Comparison of ENCODE assay signal across 8 cellular contexts in the genomic region with DNA sequence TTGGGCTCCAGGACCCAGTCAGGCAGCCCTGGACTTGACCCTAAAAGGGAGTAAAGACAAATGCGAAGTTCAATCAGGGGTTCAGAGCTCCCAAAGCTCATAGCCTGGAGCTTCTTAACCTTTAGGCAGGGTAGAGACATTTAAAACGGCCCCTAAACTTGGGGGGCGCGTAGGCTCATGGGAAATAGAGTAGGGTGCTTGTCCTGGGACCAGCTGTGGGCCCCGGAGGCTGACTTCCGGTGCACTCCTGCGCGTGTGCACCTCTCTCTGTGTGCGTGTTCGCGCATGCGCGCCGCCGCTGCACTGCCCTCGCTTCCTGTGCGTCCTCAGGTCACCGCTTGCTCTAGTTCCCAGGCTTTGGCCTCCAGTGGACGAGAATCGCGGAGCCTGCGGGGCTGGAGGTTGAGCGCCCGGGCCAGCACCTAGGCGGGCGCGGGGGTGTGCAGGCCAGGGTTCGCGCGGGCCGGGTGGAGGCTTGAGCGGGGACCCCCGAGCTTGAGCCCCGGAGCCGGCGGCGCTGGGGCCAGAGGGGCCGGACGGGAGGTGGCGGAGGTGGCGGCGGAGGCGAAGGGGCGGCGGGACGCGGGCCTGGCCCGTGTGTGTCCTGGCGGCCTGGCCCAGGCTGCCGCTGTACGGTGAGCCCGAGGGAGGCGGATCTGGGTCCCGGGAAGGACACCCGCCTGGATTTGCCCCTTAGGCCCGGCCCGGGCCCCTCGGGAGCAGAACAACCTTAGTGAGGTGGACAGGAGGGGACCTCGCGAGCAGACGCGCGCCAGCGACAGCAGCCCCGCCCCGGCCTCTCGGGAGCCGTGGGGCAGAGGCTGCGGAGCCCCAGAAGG. TPM values are rescaled to one million over a fixed set of nuclear protein-coding genes. Genes with fewer than 3 reads are reported as not detected.
A peak's percentile ranks its signal among the peaks of the same experiment; 100 is the strongest.
DNase-seq lines count a peak whose midpoint lies in the region; ATAC-seq and TF ChIP-seq lines count a peak whose summit lies in the region.

A gene (plus strand): TSS at position 303 of the 839 bp plus-strand sequence. CDS start 2,217 bp downstream, outside the sequence.

- peaks cover 3% of the 10 kb centered on the region for H3K9me3 Mint-ChIP-seq in activated naive CD4-positive, alpha-beta T cell treated with anti-CD3 and anti-CD28 coated beads, Interleukin-2, amount 50 U/mL, for 24 hours

- H3K4me3 Mint-ChIP-seq in activated naive CD4-positive, alpha-beta T cell treated with anti-CD3 and anti-CD28 coated beads, Interleukin-2, amount 50 U/mL, for 24 hours: peak within 1 kb of the TSS; percentile 96

- POLR2A ChIA-PET in GM10248 (lab: Yijun Ruan, JAX): no interaction called here

- H3K36me3 Mint-ChIP-seq in activated naive CD4-positive, alpha-beta T cell treated with anti-CD3 and anti-CD28 coated beads, Interleukin-2, amount 50 U/mL, for 24 hours: peaks cover 22% of the 10 kb centered on the region

- peak within 1 kb of the TSS; percentile 63 to 77 for H3K27ac ChIP-seq in testis

- no peaks in the 10 kb centered on the region for H3K27me3 ChIP-seq in testis

- H3K4me1 Mint-ChIP-seq in activated naive CD4-positive, alpha-beta T cell treated with anti-CD3 and anti-CD28 coated beads, Interleukin-2, amount 50 U/mL, for 24 hours: peaks cover 39% of the 10 kb centered on the region

- ATAC-seq in HG02588 (IDR thresholded peaks at IDR 0.05; ENCODE audit: unreplicated experiment) (peak; percentile 99), SK-N-SH treated with all-trans-retinoic acid at 6 μM for 48 hours (peak; percentile 100), omental fat pad (ENCODE audit: low FRiP score) (peak; percentile 99)

- peak; percentile 95 for DNase-seq in GM10248 (ENCODE audit: extremely low spot score)
- peak; percentile 82 for DNase-seq in NCI-H1048 (lab: John Stamatoyannopoulos, UW)
- DNase-seq in glomerular visceral epithelial cell (ENCODE audit: extremely low spot score): peak; percentile 96
- peak; percentile 70 for DNase-seq in omental fat pad (ENCODE audit: low spot score)
- DNase-seq in testis: peak; percentile 96

- no peaks in the 10 kb centered on the region for H3K36me3 ChIP-seq in testis (ENCODE audit: low read depth, missing control alignments)

- intact Hi-C loops in testis (cut with DNase I; ENCODE audit: low total_unique reads): no loop called here

- no peaks in the 10 kb centered on the region for H3K27me3 Mint-ChIP-seq in activated naive CD4-positive, alpha-beta T cell treated with anti-CD3 and anti-CD28 coated beads, Interleukin-2, amount 50 U/mL, for 24 hours

- no peaks in the 10 kb centered on the region for H3K9me3 ChIP-seq in testis

- peak within 1 kb of the TSS; percentile 87 to 97 for H3K4me3 ChIP-seq in testis

- CTCF ChIA-PET in GM10248 (lab: Yijun Ruan, JAX): interaction anchor here (1.0 to 2.0 kb wide), 5 partner anchors 39 to 248 kb away, joined by 3 to 6 read pairs (median 3); no protein-coding TSS in a partner anchor

- no peak for TF ChIP-seq POLR2A in testis (IDR thresholded peaks at IDR 0.05)

- peaks cover 4% of the 10 kb centered on the region for H3K4me1 ChIP-seq in testis

- 1 to 4% methylated on average over 4 to 51 of the region's 69 CpGs for WGBS in testis, 2 donors

- peak within 1 kb of the TSS; percentile 93 for H3K27ac Mint-ChIP-seq in activated naive CD4-positive, alpha-beta T cell treated with anti-CD3 and anti-CD28 coated beads, Interleukin-2, amount 50 U/mL, for 24 hours

- TF ChIP-seq CTCF in GM10248 (IDR thresholded peaks at IDR 0.05; ENCODE audit: control extremely low read depth, extremely low read depth, low read depth, missing control alignments): no peak
- no peak for TF ChIP-seq CTCF in omental fat pad (IDR thresholded peaks at IDR 0.05)
- no peak for TF ChIP-seq CTCF in testis (IDR thresholded peaks at IDR 0.05)

TF ChIP-seq in SK-N-SH treated with all-trans-retinoic acid at 6 μM for 48 hours, 23 proteins besides CTCF, POLR2A, EP300 and RAD21:
- 0 out of 2 replicates have a peak, but pooled peaks have one; percentile 32 for TF ChIP-seq ISL1 (CRISPR knock-in tag; IDR thresholded peaks at IDR 0.05)
- TF ChIP-seq TOX (CRISPR knock-in tag; IDR thresholded peaks at IDR 0.05; ENCODE audit: borderline replicate concordance): no peak
- TF ChIP-seq, protein P1, sequence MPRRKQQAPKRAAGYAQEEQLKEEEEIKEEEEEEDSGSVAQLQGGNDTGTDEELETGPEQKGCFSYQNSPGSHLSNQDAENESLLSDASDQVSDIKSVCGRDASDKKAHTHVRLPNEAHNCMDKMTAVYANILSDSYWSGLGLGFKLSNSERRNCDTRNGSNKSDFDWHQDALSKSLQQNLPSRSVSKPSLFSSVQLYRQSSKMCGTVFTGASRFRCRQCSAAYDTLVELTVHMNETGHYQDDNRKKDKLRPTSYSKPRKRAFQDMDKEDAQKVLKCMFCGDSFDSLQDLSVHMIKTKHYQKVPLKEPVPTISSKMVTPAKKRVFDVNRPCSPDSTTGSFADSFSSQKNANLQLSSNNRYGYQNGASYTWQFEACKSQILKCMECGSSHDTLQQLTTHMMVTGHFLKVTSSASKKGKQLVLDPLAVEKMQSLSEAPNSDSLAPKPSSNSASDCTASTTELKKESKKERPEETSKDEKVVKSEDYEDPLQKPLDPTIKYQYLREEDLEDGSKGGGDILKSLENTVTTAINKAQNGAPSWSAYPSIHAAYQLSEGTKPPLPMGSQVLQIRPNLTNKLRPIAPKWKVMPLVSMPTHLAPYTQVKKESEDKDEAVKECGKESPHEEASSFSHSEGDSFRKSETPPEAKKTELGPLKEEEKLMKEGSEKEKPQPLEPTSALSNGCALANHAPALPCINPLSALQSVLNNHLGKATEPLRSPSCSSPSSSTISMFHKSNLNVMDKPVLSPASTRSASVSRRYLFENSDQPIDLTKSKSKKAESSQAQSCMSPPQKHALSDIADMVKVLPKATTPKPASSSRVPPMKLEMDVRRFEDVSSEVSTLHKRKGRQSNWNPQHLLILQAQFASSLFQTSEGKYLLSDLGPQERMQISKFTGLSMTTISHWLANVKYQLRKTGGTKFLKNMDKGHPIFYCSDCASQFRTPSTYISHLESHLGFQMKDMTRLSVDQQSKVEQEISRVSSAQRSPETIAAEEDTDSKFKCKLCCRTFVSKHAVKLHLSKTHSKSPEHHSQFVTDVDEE (CRISPR knock-in tag; IDR thresholded peaks at IDR 0.05): 0 out of 2 replicates have a peak, but pooled peaks have one; percentile 40
- 0 out of 2 replicates have a peak, but pooled peaks have one; percentile 13 for TF ChIP-seq ZNF8 (CRISPR knock-in tag; IDR thresholded peaks at IDR 0.05)

RNA-seq across cellular contexts. Expression of the gene that starts here (rescaled TPM):
- total RNA-seq in omental fat pad (10 to 100 TPM in 1 of 4 donors, 1 to 10 TPM in 3; 6.7 to 14.8 (median 8.5) TPM), testis (10 to 100 TPM in 1 of 2 donors, 1 to 10 TPM in 1; 9.4 to 10.5 TPM)
- polyA plus RNA-seq in testis (ENCODE audit: insufficient read depth, low read depth, low replicate concordance): 3.1 TPM

Comparison
In these comparisons a context has a peak if more than half of its experiments do, and no peak if none do; other contexts are left out.
1. Peak in every context shown above with its lines: DNase-seq, ATAC-seq, H3K4me3 ChIP-seq and H3K27ac ChIP-seq.